Comparison of ENCODE assay signal across 18 cellular contexts in genomic region chr1:8813991-8814390, GRCh38. TPM values are rescaled to one million over a fixed set of nuclear protein-coding genes. Genes with fewer than 3 reads are reported as not detected.
A peak's percentile ranks its signal among the peaks of the same experiment; 100 is the strongest.
DNase-seq lines count a peak whose midpoint lies in the region; ATAC-seq, FAIRE-seq and TF ChIP-seq lines count a peak whose summit lies in the region.
"Had no signal": no experiment of that assay in that cellular context is flagged by ENCODE, and none has a peak within 500 bp of the region (broad histone marks: within the 10 kb centered on the region; RNA-seq: fewer than 3 reads in every experiment).

No MANE protein-coding gene starts in this region.

- intact Hi-C loops in Calu3 (cut with micrococcal nuclease; ENCODE audit: unreplicated experiment) = no loop called here

- peak; percentile 65 for FAIRE-seq in RCC 7860 (lab: Jason Lieb, UNC)

- H3K9me3 ChIP-seq in gastroesophageal sphincter = no peaks in the 10 kb centered on the region
- no peaks in the 10 kb centered on the region for H3K9me3 ChIP-seq in effector memory CD4-positive, alpha-beta T cell (ENCODE audit: control insufficient read depth, low read length)
- H3K9me3 ChIP-seq: HAP-1 had no signal

- peaks cover 0 to 80% (median 5%) of the 10 kb centered on the region in 3 donors for H3K4me1 ChIP-seq in gastroesophageal sphincter
- peaks cover 11% of the 10 kb centered on the region for H3K4me1 ChIP-seq in effector memory CD4-positive, alpha-beta T cell (ENCODE audit: control insufficient read depth, insufficient read depth, low read length, poor library complexity, severe bottlenecking)

- CTCF ChIA-PET in Calu3 (lab: Charles Lee) = interaction anchor here (1.3 kb wide), 1 partner anchor 74 kb away, joined by 4 read pairs; no protein-coding TSS in a partner anchor

- H3K36me3 Mint-ChIP-seq in Calu3 (ENCODE audit: insufficient read depth, unreplicated experiment) (peaks cover 30% of the 10 kb centered on the region), progenitor cell of endocrine pancreas (ENCODE audit: insufficient read depth) (no peaks in the 10 kb centered on the region)
- H3K36me3 Mint-ChIP-seq: activated naive CD8-positive, alpha-beta T cell treated with anti-CD3 and anti-CD28 coated beads for 36 hours; naive thymus-derived CD4-positive, alpha-beta T cell had no signal

- H3K27me3 Mint-ChIP-seq in Calu3 (ENCODE audit: unreplicated experiment) (no peaks in the 10 kb centered on the region), progenitor cell of endocrine pancreas (no peaks in the 10 kb centered on the region)
- H3K27me3 Mint-ChIP-seq: activated naive CD8-positive, alpha-beta T cell treated with anti-CD3 and anti-CD28 coated beads for 36 hours had no signal

- peak overlapping the region; percentile 35 to 97 (median 76) for H3K27ac ChIP-seq in gastroesophageal sphincter
- no peak overlapping the region for H3K27ac ChIP-seq in effector memory CD4-positive, alpha-beta T cell (ENCODE audit: insufficient read depth, low read length, poor library complexity, severe bottlenecking)

- H3K27ac Mint-ChIP-seq in Calu3 (ENCODE audit: unreplicated experiment) (peak overlapping the region; percentile 12), progenitor cell of endocrine pancreas (peak overlapping the region; percentile 84)
- H3K27ac Mint-ChIP-seq: activated naive CD8-positive, alpha-beta T cell treated with anti-CD3 and anti-CD28 coated beads for 36 hours had no signal

- TF ChIP-seq POLR2A in gastroesophageal sphincter (IDR thresholded peaks at IDR 0.05) = no peak

- no peak overlapping the region for H3K4me3 Mint-ChIP-seq in Calu3 (ENCODE audit: low read depth, unreplicated experiment)
- peak overlapping the region; percentile 6 for H3K4me3 Mint-ChIP-seq in progenitor cell of endocrine pancreas (ENCODE audit: low read depth)
- H3K4me3 Mint-ChIP-seq: activated naive CD8-positive, alpha-beta T cell treated with anti-CD3 and anti-CD28 coated beads for 36 hours had no signal

- BruUV-seq in Calu3 (replicated peaks; lab: Mats Ljungman, UMichigan) = no TSS peak

- TF ChIP-seq CTCF in Calu3 (IDR thresholded peaks at IDR 0.05; ENCODE audit: unreplicated experiment) (no peak), gastroesophageal sphincter (IDR thresholded peaks at IDR 0.05) (no peak), progenitor cell of endocrine pancreas (IDR thresholded peaks at IDR 0.05; ENCODE audit: unreplicated experiment) (no peak)

- TF ChIP-seq EP300 in gastroesophageal sphincter (IDR thresholded peaks at IDR 0.05) = no peak

- no peaks in the 10 kb centered on the region for H3K27me3 ChIP-seq in gastroesophageal sphincter
- no peaks in the 10 kb centered on the region for H3K27me3 ChIP-seq in effector memory CD4-positive, alpha-beta T cell (replicated peaks; ENCODE audit: control insufficient read depth, insufficient read depth, low read length, poor library complexity, severe bottlenecking)

- H3K9me3 Mint-ChIP-seq in Calu3 (ENCODE audit: low read depth, unreplicated experiment) (no peaks in the 10 kb centered on the region), progenitor cell of endocrine pancreas (ENCODE audit: low read depth) (no peaks in the 10 kb centered on the region)
- H3K9me3 Mint-ChIP-seq: activated naive CD8-positive, alpha-beta T cell treated with anti-CD3 and anti-CD28 coated beads for 36 hours had no signal

- ATAC-seq in gastroesophageal sphincter (no peak), HG03139 (IDR thresholded peaks at IDR 0.05; ENCODE audit: unreplicated experiment) (no peak)
- ATAC-seq: left lobe of liver; naive thymus-derived CD4-positive, alpha-beta T cell had no signal

- H3K4me1 Mint-ChIP-seq in Calu3 (ENCODE audit: low read depth, unreplicated experiment) (peaks cover 39% of the 10 kb centered on the region), progenitor cell of endocrine pancreas (ENCODE audit: low read depth) (peaks cover 45% of the 10 kb centered on the region)

- H3K4me3 ChIP-seq in gastroesophageal sphincter = no peak overlapping the region
- no peak overlapping the region for H3K4me3 ChIP-seq in effector memory CD4-positive, alpha-beta T cell (ENCODE audit: insufficient read depth, low read depth, low read length, poor library complexity, severe bottlenecking)
- H3K4me3 ChIP-seq: HAP-1 had no signal

- no peak for DNase-seq in Calu3
- DNase-seq in RCC 7860 (ENCODE audit: low spot score) = no peak
- no peak for DNase-seq in progenitor cell of endocrine pancreas (ENCODE audit: low spot score, unreplicated experiment)
- DNase-seq in effector memory CD4-positive, alpha-beta T cell = no peak
- no peak for DNase-seq in retina
- DNase-seq in ecto neural progenitor cell (ENCODE audit: low spot score) = no peak
- DNase-seq: activated CD8-positive, alpha-beta memory T cell treated with anti-CD3 and anti-CD28 coated beads, Interleukin-2, amount 50 U/mL, for 48 hours; activated naive CD8-positive, alpha-beta T cell treated with anti-CD3 and anti-CD28 coated beads for 36 hours; DMS 273 treated with DMSO at 0.1 percent for 48 hours; Kasumi-1; naive thymus-derived CD4-positive, alpha-beta T cell; NCI-H1694; NCI-H510A; stimulated activated naive CD4-positive, alpha-beta T cell had no signal

- no peaks in the 10 kb centered on the region for H3K36me3 ChIP-seq in gastroesophageal sphincter
- no peaks in the 10 kb centered on the region for H3K36me3 ChIP-seq in effector memory CD4-positive, alpha-beta T cell (ENCODE audit: control insufficient read depth, insufficient read depth, low read length)
- H3K36me3 ChIP-seq: HAP-1 had no signal

RNA-seq across cellular contexts. Expression of gene RERE, which starts 3.4 kb away (rescaled TPM):
- 45.9 and 52.8 TPM in 2 replicates for total RNA-seq in Calu3 (2022)
- total RNA-seq in gastroesophageal sphincter = 100 to 1,000 TPM; 112 to 212 (median 139) TPM
- total RNA-seq in progenitor cell of endocrine pancreas = 308 and 329 TPM in 2 replicates
